In genomic region chr3:31610700-31611275, GRCh38 we compare ENCODE assay signal across 8 cellular contexts.
DNase-seq lines count a peak whose midpoint lies in the region; ATAC-seq, FAIRE-seq and TF ChIP-seq lines count a peak whose summit lies in the region.

No MANE protein-coding gene starts in this region.

- no peak for TF ChIP-seq POLR2A in HCT116 (IDR thresholded peaks at IDR 0.05; ENCODE audit: borderline replicate concordance, extremely low read depth, insufficient read depth, insufficient read length)

- RAD21 ChIA-PET in HCT116 (lab: Charles Lee; ENCODE audit: low non-redundant PET in 1 of 2, low total read pairs in 2 of 2, uncharacterized antibody in 2 of 2, unreplicated experiment in 2 of 2), result interaction anchor here in 1 of 2 experiments (0.6 kb wide), 1 partner anchor 637 kb away, joined by 3 read pairs; no protein-coding TSS in a partner anchor

- no peak overlapping the region for H2AFZ ChIP-seq in HCT116 (ENCODE audit: low read depth, low read length, poor library complexity, severe bottlenecking)
- no peak overlapping the region for H2AFZ ChIP-seq in keratinocyte (ENCODE audit: control insufficient read depth, low read length)

- intact Hi-C loops in HCT116 (cut with micrococcal nuclease), result loop anchor here (1.0 to 2.0 kb wide), 2 partner anchors 158 to 534 kb away; no protein-coding TSS in a partner anchor
- intact Hi-C loops in ascending aorta (cut with DNase I), result loop anchor here (10.0 kb wide), 1 partner anchor 534 kb away; no protein-coding TSS in a partner anchor

- H3K27me3 ChIP-seq in HCT116 (ENCODE audit: insufficient read depth, low read length) (no peaks in the 10 kb centered on the region), ascending aorta (no peaks in the 10 kb centered on the region), keratinocyte (ENCODE audit: control insufficient read depth, extremely low read depth, insufficient read depth, low read length) (no peaks in the 10 kb centered on the region)

- H3K9ac ChIP-seq in HCT116 (ENCODE audit: low read length) (no peak overlapping the region), keratinocyte (ENCODE audit: control insufficient read depth, extremely low read depth, insufficient read depth, low read length) (no peak overlapping the region)

- H3K4me2 ChIP-seq in HCT116 (ENCODE audit: low read length) (no peak overlapping the region), keratinocyte (ENCODE audit: control insufficient read depth, extremely low read depth, insufficient read depth, low read depth, low read length) (no peak overlapping the region)

- no peaks in the 10 kb centered on the region for H3K9me1 ChIP-seq in keratinocyte (ENCODE audit: control insufficient read depth, extremely low read depth, insufficient read depth, low read length)

- DNase-seq in AG04449 (ENCODE audit: low read depth, low spot score) (no peak), HCT116 (ENCODE audit: low read depth, low spot score) (peak; percentile 10), ascending aorta (ENCODE audit: low spot score in 2 of 2) (no peak), keratinocyte (ENCODE audit: low read depth, low spot score) (no peak), C1 segment of cervical spinal cord (lab: John Stamatoyannopoulos, UW) (no peak)
- no peak for DNase-seq in activated CD8-positive, alpha-beta memory T cell treated with anti-CD3 and anti-CD28 coated beads, Interleukin-2, amount 50 U/mL, for 4 hours

- TF ChIP-seq CTCF in AG04449 (IDR thresholded peaks at IDR 0.05; ENCODE audit: insufficient read depth, low read length, missing control alignments), result peak; percentile 38
- TF ChIP-seq CTCF in HCT116 (IDR thresholded peaks at IDR 0.05 in 2 of 3, conservative IDR thresholded peaks at IDR 0.05 in 1 of 3; ENCODE audit: borderline replicate concordance in 1 of 3, insufficient read depth in 1 of 3, low read depth in 2 of 3, low read length in 2 of 3), result peak; percentile 52 to 69 (median 53); a peak in 5 of 6 replicates
- peak; percentile 21 to 37 (median 27) for TF ChIP-seq CTCF in ascending aorta (IDR thresholded peaks at IDR 0.05)
- TF ChIP-seq CTCF in keratinocyte (optimal IDR thresholded peaks at IDR 0.05 in 1 of 3, IDR thresholded peaks at IDR 0.05 in 1 of 3, conservative IDR thresholded peaks at IDR 0.05 in 1 of 3; ENCODE audit: extremely low read depth in 1 of 3, insufficient read depth in 2 of 3, low read length in 3 of 3), result peak in 2 of 3 experiments; percentile 18 to 51

- H3K36me3 ChIP-seq in HCT116 (ENCODE audit: control insufficient read depth in 1 of 2, insufficient read depth in 2 of 2, low read length in 2 of 2) (peaks cover 0 to 7% of the 10 kb centered on the region in 2 experiments; a peak in 2 of 4 replicates), ascending aorta (peaks cover 0 to 8% of the 10 kb centered on the region in 2 donors), keratinocyte (ENCODE audit: control insufficient read depth in 2 of 2, extremely low read depth in 1 of 2, insufficient read depth in 2 of 2, low read length in 2 of 2) (no peaks in the 10 kb centered on the region)

- H3K4me1 ChIP-seq in HCT116 (ENCODE audit: control insufficient read depth in 1 of 2, insufficient read depth in 2 of 2, low read length in 2 of 2) (0 out of 4 replicates have a peak, but pooled peaks cover 0 to 5% of the 10 kb centered on the region in 2 experiments), ascending aorta (no peaks in the 10 kb centered on the region), keratinocyte (ENCODE audit: control insufficient read depth, extremely low read depth, insufficient read depth, low read length) (no peaks in the 10 kb centered on the region)

- H3K79me2 ChIP-seq in HCT116 (ENCODE audit: insufficient read depth, low read length), result peaks cover 83% of the 10 kb centered on the region
- peaks cover 43% of the 10 kb centered on the region for H3K79me2 ChIP-seq in keratinocyte (ENCODE audit: control insufficient read depth, insufficient read depth, low read length)

- CTCF ChIA-PET in AG04449 (lab: Yijun Ruan, JAX) (interaction anchor here (0.6 to 1.3 kb wide), 8 partner anchors 14 to 534 kb away, joined by 3 to 7 read pairs (median 4); no protein-coding TSS in a partner anchor), HCT116 (lab: Charles Lee) (interaction anchor here (0.7 to 1.0 kb wide), 2 partner anchors 156 to 544 kb away, joined by 3 read pairs; no protein-coding TSS in a partner anchor)

- POLR2A ChIA-PET in AG04449 (lab: Yijun Ruan, JAX), result no interaction called here
- POLR2A ChIA-PET in HCT116 (lab: Charles Lee), result no interaction called here

- dilution Hi-C loops in keratinocyte (cut with MboI; ENCODE audit: extremely low pct_ligation_motif_present, low sequenced_read_pairs), result no loop called here

- H3K4me3 ChIP-seq in AG04449 (ENCODE audit: low read depth, low read length), result no peak overlapping the region
- H3K4me3 ChIP-seq in HCT116 (replicated peaks in 1 of 2; ENCODE audit: low read depth in 1 of 2, low read length in 2 of 2), result no peak overlapping the region
- no peak overlapping the region for H3K4me3 ChIP-seq in ascending aorta
- no peak overlapping the region for H3K4me3 ChIP-seq in keratinocyte (ENCODE audit: control insufficient read depth in 2 of 3, extremely low read depth in 1 of 3, insufficient read depth in 2 of 3, low read depth in 1 of 3, low read length in 3 of 3)

- peak; percentile 66 for TF ChIP-seq RAD21 in HCT116 (IDR thresholded peaks at IDR 0.05; ENCODE audit: low read depth)

- H3K9me3 ChIP-seq in HCT116 (ENCODE audit: control insufficient read depth in 1 of 2, insufficient read depth in 1 of 2, low read depth in 1 of 2, low read length in 2 of 2) (peaks cover 0 to 6% of the 10 kb centered on the region in 2 experiments; a peak in 1 of 4 replicates), ascending aorta (no peaks in the 10 kb centered on the region), keratinocyte (ENCODE audit: control insufficient read depth, low read depth, low read length) (no peaks in the 10 kb centered on the region)

- peak; percentile 29 for FAIRE-seq in keratinocyte (lab: Jason Lieb, UNC)

- H3K27ac ChIP-seq in HCT116 (ENCODE audit: low read depth, low read length) (no peak overlapping the region), ascending aorta (no peak overlapping the region), keratinocyte (ENCODE audit: control insufficient read depth, insufficient read depth, low read length) (no peak overlapping the region)

- no TSS peak for BruUV-seq in HCT116 (replicated peaks; lab: Mats Ljungman, UMichigan)

- H4K20me1 ChIP-seq in HCT116 (ENCODE audit: insufficient read depth), result peaks cover 17% of the 10 kb centered on the region; the same call in 1 of the 2 replicates
- H4K20me1 ChIP-seq in keratinocyte (ENCODE audit: control insufficient read depth, extremely low read depth, insufficient read depth, low read length), result no peaks in the 10 kb centered on the region

- no peaks in the 10 kb centered on the region for H3K9me2 ChIP-seq in HCT116 (ENCODE audit: insufficient read depth)

- ATAC-seq in HCT116 (peak; percentile 53; the same call in 1 of the 2 replicates), GM18519 (IDR thresholded peaks at IDR 0.05; ENCODE audit: low FRiP score, unreplicated experiment) (no peak), GM19452 (IDR thresholded peaks at IDR 0.05; ENCODE audit: unreplicated experiment) (no peak)

TF ChIP-seq in HCT116, 20 proteins besides CTCF, POLR2A, EP300 and RAD21 (continues in another document):
- TF ChIP-seq ATF3 (IDR thresholded peaks at IDR 0.05) (no peak), MAX (IDR thresholded peaks at IDR 0.05) (no peak), EGR1 (IDR thresholded peaks at IDR 0.05; ENCODE audit: low read depth) (no peak), ZNF274 (IDR thresholded peaks at IDR 0.05; ENCODE audit: low read depth, low read length) (no peak), JUND (IDR thresholded peaks at IDR 0.05) (no peak)
- TF ChIP-seq, protein P1, sequence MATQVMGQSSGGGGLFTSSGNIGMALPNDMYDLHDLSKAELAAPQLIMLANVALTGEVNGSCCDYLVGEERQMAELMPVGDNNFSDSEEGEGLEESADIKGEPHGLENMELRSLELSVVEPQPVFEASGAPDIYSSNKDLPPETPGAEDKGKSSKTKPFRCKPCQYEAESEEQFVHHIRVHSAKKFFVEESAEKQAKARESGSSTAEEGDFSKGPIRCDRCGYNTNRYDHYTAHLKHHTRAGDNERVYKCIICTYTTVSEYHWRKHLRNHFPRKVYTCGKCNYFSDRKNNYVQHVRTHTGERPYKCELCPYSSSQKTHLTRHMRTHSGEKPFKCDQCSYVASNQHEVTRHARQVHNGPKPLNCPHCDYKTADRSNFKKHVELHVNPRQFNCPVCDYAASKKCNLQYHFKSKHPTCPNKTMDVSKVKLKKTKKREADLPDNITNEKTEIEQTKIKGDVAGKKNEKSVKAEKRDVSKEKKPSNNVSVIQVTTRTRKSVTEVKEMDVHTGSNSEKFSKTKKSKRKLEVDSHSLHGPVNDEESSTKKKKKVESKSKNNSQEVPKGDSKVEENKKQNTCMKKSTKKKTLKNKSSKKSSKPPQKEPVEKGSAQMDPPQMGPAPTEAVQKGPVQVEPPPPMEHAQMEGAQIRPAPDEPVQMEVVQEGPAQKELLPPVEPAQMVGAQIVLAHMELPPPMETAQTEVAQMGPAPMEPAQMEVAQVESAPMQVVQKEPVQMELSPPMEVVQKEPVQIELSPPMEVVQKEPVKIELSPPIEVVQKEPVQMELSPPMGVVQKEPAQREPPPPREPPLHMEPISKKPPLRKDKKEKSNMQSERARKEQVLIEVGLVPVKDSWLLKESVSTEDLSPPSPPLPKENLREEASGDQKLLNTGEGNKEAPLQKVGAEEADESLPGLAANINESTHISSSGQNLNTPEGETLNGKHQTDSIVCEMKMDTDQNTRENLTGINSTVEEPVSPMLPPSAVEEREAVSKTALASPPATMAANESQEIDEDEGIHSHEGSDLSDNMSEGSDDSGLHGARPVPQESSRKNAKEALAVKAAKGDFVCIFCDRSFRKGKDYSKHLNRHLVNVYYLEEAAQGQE (IDR thresholded peaks at IDR 0.05; ENCODE audit: low read depth), result no peak
